ENCODE assay signal across 8 cellular contexts in the genomic region with DNA sequence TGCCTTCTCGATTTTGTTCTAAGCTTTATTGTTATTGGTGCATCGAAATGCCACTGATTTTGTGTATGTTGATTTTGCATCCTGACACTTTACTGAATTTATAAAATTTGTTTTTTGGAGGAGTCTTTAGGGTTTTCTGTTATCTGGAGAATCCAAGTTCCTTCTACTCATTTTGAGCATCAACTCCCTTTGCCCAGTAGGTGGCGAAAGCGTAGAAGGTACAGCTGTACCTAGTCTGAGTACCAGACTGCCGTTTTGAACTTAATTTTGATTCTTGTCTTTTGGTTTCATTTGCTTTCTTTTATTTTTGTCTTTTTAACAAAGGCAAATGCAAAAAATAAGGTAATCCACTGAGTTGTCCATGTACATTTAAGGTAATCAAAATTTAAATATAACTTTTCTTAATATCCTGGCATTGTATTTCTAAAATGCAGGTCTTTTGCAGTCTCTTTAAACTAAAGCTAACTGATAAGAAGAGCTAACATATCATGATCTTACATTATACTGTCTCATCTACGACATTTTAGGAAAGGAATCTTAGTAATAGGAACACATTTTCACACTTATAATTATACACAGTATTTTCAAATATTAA.
DNase-seq lines count a peak whose midpoint lies in the region; ATAC-seq and TF ChIP-seq lines count a peak whose summit lies in the region.

No MANE protein-coding gene starts in this region.

- WGBS in liver: 3% methylated on average over 6 of the region's 6 CpGs
- WGBS in transverse colon (ENCODE audit: low coverage in 1 of 2), 2 donors: 1 to 4% methylated on average over 6 of the region's 6 CpGs

- H3K4me2 ChIP-seq in PC-9: no peak overlapping the region

- POLR2A ChIA-PET in PC-9 (lab: Charles Lee; ENCODE audit: unreplicated experiment): no interaction called here

- H3K4me1 ChIP-seq in PC-9 (replicated peaks; ENCODE audit: insufficient read depth): no peaks in the 10 kb centered on the region
- H3K4me1 ChIP-seq in liver (ENCODE audit: control insufficient read depth in 4 of 4, insufficient read depth in 4 of 4, low read length in 3 of 4): no peaks in the 10 kb centered on the region
- peaks cover 0 to 26% (median 5%) of the 10 kb centered on the region in 4 donors for H3K4me1 ChIP-seq in transverse colon

- CTCF ChIA-PET in PC-9 (lab: Charles Lee): no interaction called here

- DNase-seq in NCI-H2029 (lab: John Stamatoyannopoulos, UW) (peak; percentile 32), NCI-H2029 treated with DMSO at 0.1 percent for 48 hours (lab: John Stamatoyannopoulos, UW) (no peak), HT-29 (ENCODE audit: low spot score) (peak; percentile 62), PC-9 (peak; percentile 20 to 38), cerebellar cortex (ENCODE audit: low spot score) (peak; percentile 79), transverse colon (peak; percentile 56)

- ATAC-seq in GM19455 (IDR thresholded peaks at IDR 0.05; ENCODE audit: unreplicated experiment): peak; percentile 79

- no peak overlapping the region for H2AFZ ChIP-seq in PC-9

- H3K9ac ChIP-seq in liver (ENCODE audit: low read depth in 1 of 2, low read length in 2 of 2): no peak overlapping the region

- TF ChIP-seq POLR2A in transverse colon (IDR thresholded peaks at IDR 0.05): no peak

- no peaks in the 10 kb centered on the region for H4K20me1 ChIP-seq in PC-9 (ENCODE audit: insufficient read depth)

- in situ Hi-C loops in transverse colon (cut with MboI; ENCODE audit: low pct_ligation_motif_present in 1 of 4, low pct_unique_long_range_greater_than_20kb in 1 of 4, low sequenced_read_pairs in 3 of 4): loop anchor here (5.0 to 25.0 kb wide), 4 partner anchors 213 to 473 kb away; partner anchors contain the start of gene C3orf49 (in 3 of the 4)

- H3K4me3 ChIP-seq in PC-9 (no peak overlapping the region), liver (ENCODE audit: low read depth in 1 of 3, low read length in 3 of 3) (no peak overlapping the region), transverse colon (no peak overlapping the region)

- no peaks in the 10 kb centered on the region for H3F3A ChIP-seq in PC-9 (ENCODE audit: insufficient read depth, low read depth)

- no peaks in the 10 kb centered on the region for H3K9me3 ChIP-seq in PC-9 (ENCODE audit: insufficient read depth, low read depth)
- H3K9me3 ChIP-seq in liver (ENCODE audit: control insufficient read depth in 4 of 4, low read length in 3 of 4): no peaks in the 10 kb centered on the region
- H3K9me3 ChIP-seq in transverse colon: no peaks in the 10 kb centered on the region

- BruUV-seq in PC-9 (replicated peaks; lab: Mats Ljungman, UMichigan): no TSS peak

- intact Hi-C loops in PC-9 (cut with micrococcal nuclease; ENCODE audit: unreplicated experiment): loop anchor here (5.0 kb wide), 1 partner anchor 658 kb away; no protein-coding TSS in a partner anchor
- intact Hi-C loops in transverse colon (cut with DNase I; ENCODE audit: low total_unique reads): loop anchor here (5.0 kb wide), 1 partner anchor 468 kb away; the partner anchor contains the start of gene C3orf49

- H3K79me2 ChIP-seq in PC-9 (ENCODE audit: low read depth): no peaks in the 10 kb centered on the region

- H3K27me3 ChIP-seq in PC-9 (ENCODE audit: insufficient read depth, low read depth): peaks cover 6% of the 10 kb centered on the region; the same call in 1 of the 2 replicates
- peaks cover 0 to 11% (median 0%) of the 10 kb centered on the region in 4 donors for H3K27me3 ChIP-seq in liver (ENCODE audit: control insufficient read depth in 4 of 4, insufficient read depth in 4 of 4, low read length in 3 of 4)
- no peaks in the 10 kb centered on the region for H3K27me3 ChIP-seq in transverse colon

- H3K36me3 ChIP-seq in PC-9 (ENCODE audit: low read depth): no peaks in the 10 kb centered on the region
- H3K36me3 ChIP-seq in liver (ENCODE audit: control insufficient read depth in 4 of 4, insufficient read depth in 3 of 4, low read depth in 1 of 4, low read length in 3 of 4): no peaks in the 10 kb centered on the region
- no peaks in the 10 kb centered on the region for H3K36me3 ChIP-seq in transverse colon

- H3K9me2 ChIP-seq in PC-9 (ENCODE audit: insufficient read depth): no peaks in the 10 kb centered on the region

- TF ChIP-seq RAD21 in liver (IDR thresholded peaks at IDR 0.05): peak; percentile 77 to 86

- H3K27ac ChIP-seq in PC-9: no peak overlapping the region
- no peak overlapping the region for H3K27ac ChIP-seq in liver (ENCODE audit: low read depth in 1 of 2, low read length in 2 of 2)
- no peak overlapping the region for H3K27ac ChIP-seq in transverse colon

- peak; percentile 72 for TF ChIP-seq CTCF in PC-9 (conservative IDR thresholded peaks at IDR 0.05)
- peak; percentile 65 for TF ChIP-seq CTCF in liver (IDR thresholded peaks at IDR 0.05; ENCODE audit: low read depth, low read length, missing input control)
- TF ChIP-seq CTCF in transverse colon (IDR thresholded peaks at IDR 0.05): peak; percentile 59 to 79 (median 70)

- no peak for TF ChIP-seq EP300 in transverse colon (IDR thresholded peaks at IDR 0.05; ENCODE audit: low read depth)

TF ChIP-seq in liver, 16 proteins besides CTCF, POLR2A, EP300 and RAD21:
- TF ChIP-seq, protein P1, sequence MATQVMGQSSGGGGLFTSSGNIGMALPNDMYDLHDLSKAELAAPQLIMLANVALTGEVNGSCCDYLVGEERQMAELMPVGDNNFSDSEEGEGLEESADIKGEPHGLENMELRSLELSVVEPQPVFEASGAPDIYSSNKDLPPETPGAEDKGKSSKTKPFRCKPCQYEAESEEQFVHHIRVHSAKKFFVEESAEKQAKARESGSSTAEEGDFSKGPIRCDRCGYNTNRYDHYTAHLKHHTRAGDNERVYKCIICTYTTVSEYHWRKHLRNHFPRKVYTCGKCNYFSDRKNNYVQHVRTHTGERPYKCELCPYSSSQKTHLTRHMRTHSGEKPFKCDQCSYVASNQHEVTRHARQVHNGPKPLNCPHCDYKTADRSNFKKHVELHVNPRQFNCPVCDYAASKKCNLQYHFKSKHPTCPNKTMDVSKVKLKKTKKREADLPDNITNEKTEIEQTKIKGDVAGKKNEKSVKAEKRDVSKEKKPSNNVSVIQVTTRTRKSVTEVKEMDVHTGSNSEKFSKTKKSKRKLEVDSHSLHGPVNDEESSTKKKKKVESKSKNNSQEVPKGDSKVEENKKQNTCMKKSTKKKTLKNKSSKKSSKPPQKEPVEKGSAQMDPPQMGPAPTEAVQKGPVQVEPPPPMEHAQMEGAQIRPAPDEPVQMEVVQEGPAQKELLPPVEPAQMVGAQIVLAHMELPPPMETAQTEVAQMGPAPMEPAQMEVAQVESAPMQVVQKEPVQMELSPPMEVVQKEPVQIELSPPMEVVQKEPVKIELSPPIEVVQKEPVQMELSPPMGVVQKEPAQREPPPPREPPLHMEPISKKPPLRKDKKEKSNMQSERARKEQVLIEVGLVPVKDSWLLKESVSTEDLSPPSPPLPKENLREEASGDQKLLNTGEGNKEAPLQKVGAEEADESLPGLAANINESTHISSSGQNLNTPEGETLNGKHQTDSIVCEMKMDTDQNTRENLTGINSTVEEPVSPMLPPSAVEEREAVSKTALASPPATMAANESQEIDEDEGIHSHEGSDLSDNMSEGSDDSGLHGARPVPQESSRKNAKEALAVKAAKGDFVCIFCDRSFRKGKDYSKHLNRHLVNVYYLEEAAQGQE (IDR thresholded peaks at IDR 0.05): no peak
- TF ChIP-seq ZBTB33 (IDR thresholded peaks at IDR 0.05): no peak
- no peak for TF ChIP-seq JUND (IDR thresholded peaks at IDR 0.05)
- TF ChIP-seq SP1 (IDR thresholded peaks at IDR 0.05): no peak
- TF ChIP-seq HNF4G (IDR thresholded peaks at IDR 0.05): no peak
- TF ChIP-seq, protein P2, sequence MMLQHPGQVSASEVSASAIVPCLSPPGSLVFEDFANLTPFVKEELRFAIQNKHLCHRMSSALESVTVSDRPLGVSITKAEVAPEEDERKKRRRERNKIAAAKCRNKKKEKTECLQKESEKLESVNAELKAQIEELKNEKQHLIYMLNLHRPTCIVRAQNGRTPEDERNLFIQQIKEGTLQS (IDR thresholded peaks at IDR 0.05): no peak
- TF ChIP-seq FOXA1 (IDR thresholded peaks at IDR 0.05): no peak
- no peak for TF ChIP-seq EGR1 (IDR thresholded peaks at IDR 0.05; ENCODE audit: low read depth in 2 of 2)
